17 cellular contexts compared by ENCODE assay signal in the genomic region with DNA sequence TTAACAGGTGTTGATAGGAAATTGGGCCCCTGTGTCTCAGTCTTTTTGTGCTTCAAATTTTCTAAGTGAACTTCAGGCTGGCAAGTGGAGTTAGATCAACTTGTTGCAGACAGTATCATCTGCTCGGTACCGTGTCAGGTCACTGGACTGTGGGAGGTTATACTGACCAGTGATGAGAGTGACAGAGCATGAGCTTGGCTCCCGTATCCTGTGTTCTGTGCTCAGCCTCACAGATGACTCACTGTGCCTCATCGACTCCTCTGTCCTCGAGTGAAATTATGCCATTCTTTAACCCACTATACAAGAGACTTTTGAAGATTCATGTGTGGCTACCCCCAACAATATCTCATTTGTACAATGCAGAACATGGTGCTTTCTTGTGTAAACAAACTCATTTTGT. TPM values are rescaled to one million over a fixed set of nuclear protein-coding genes. Genes with fewer than 3 reads are reported as not detected.
A peak's percentile ranks its signal among the peaks of the same experiment; 100 is the strongest.
DNase-seq lines count a peak whose midpoint lies in the region; ATAC-seq, FAIRE-seq and TF ChIP-seq lines count a peak whose summit lies in the region.
"Had no signal": no experiment of that assay in that cellular context is flagged by ENCODE, and none has a peak within 500 bp of the region (broad histone marks: within the 10 kb centered on the region; RNA-seq: fewer than 3 reads in every experiment).

No MANE protein-coding gene starts in this region.

- POLR2A ChIA-PET in CD4-positive, alpha-beta T cell (lab: Charles Lee): interaction anchor here (0.7 to 17.2 kb wide), 7 partner anchors 8 to 136 kb away, joined by 3 to 393 read pairs (median 10); a partner anchor contains a TSS
- POLR2A ChIA-PET in activated CD4-positive, alpha-beta memory T cell treated with anti-CD3 and anti-CD28 coated beads, Interleukin-2, amount 10 ng/mL, durations not matched to agents 7 days and 5 days (lab: Charles Lee): interaction anchor here (1.0 to 17.3 kb wide), 14 partner anchors 7 to 388 kb away, joined by 3 to 447 read pairs (median 4); a partner anchor contains a TSS

- no peaks in the 10 kb centered on the region for H3K9me3 Mint-ChIP-seq in CD4-positive, alpha-beta T cell
- H3K9me3 Mint-ChIP-seq in activated CD4-positive, alpha-beta memory T cell treated with anti-CD3 and anti-CD28 coated beads, Interleukin-2, amount 10 ng/mL, durations not matched to agents 7 days and 5 days: no peaks in the 10 kb centered on the region
- H3K9me3 Mint-ChIP-seq: brain had no signal

- no peaks in the 10 kb centered on the region for H3K27me3 Mint-ChIP-seq in CD4-positive, alpha-beta T cell
- no peaks in the 10 kb centered on the region for H3K27me3 Mint-ChIP-seq in activated CD4-positive, alpha-beta memory T cell treated with anti-CD3 and anti-CD28 coated beads, Interleukin-2, amount 10 ng/mL, durations not matched to agents 7 days and 5 days

- TF ChIP-seq POLR2A in H54 (IDR thresholded peaks at IDR 0.05; ENCODE audit: low read depth, low read length) (no peak), erythroblast (IDR thresholded peaks at IDR 0.05; ENCODE audit: low read length) (peak; percentile 31)

- H3K36me3 Mint-ChIP-seq in CD4-positive, alpha-beta T cell (ENCODE audit: low read depth): peaks cover 70% of the 10 kb centered on the region
- peaks cover 65% of the 10 kb centered on the region for H3K36me3 Mint-ChIP-seq in activated CD4-positive, alpha-beta memory T cell treated with anti-CD3 and anti-CD28 coated beads, Interleukin-2, amount 10 ng/mL, durations not matched to agents 7 days and 5 days (ENCODE audit: low read depth)
- H3K36me3 Mint-ChIP-seq: brain had no signal

- CTCF ChIA-PET in CD4-positive, alpha-beta T cell (lab: Charles Lee): interaction anchor here (0.7 to 1.4 kb wide), 3 partner anchors 9 to 33 kb away, joined by 3 to 7 read pairs (median 4); no protein-coding TSS in a partner anchor
- CTCF ChIA-PET in activated CD4-positive, alpha-beta memory T cell treated with anti-CD3 and anti-CD28 coated beads, Interleukin-2, amount 10 ng/mL, durations not matched to agents 7 days and 5 days (lab: Charles Lee): interaction anchor here (0.9 to 3.1 kb wide), 8 partner anchors 8 to 380 kb away, joined by 3 to 15 read pairs (median 6); no protein-coding TSS in a partner anchor

- H3K27ac ChIP-seq in CD4-positive, alpha-beta T cell (ENCODE audit: low read depth, low read length): peak overlapping the region; percentile 80
- H3K27ac ChIP-seq: neutrophil, WERI-Rb-1 had no signal

- H3K27me3 ChIP-seq in CD4-positive, alpha-beta T cell (ENCODE audit: control insufficient read depth, insufficient read depth, low read length): no peaks in the 10 kb centered on the region
- H3K27me3 ChIP-seq: neutrophil had no signal

- H3K9me3 ChIP-seq in CD4-positive, alpha-beta T cell (ENCODE audit: control insufficient read depth, low read length): no peaks in the 10 kb centered on the region
- H3K9me3 ChIP-seq: neutrophil had no signal

- peak in 3 of 10 experiments; percentile 24 to 38 (median 37) for DNase-seq in CD4-positive, alpha-beta T cell
- peak; percentile 8 for DNase-seq in H54 (ENCODE audit: insufficient read length, low spot score)
- peak; percentile 57 for DNase-seq in activated CD4-positive, alpha-beta memory T cell treated with anti-CD3 and anti-CD28 coated beads, Interleukin-2, amount 10 ng/mL, durations not matched to agents 7 days and 5 days
- DNase-seq in erythroblast (lab: John Stamatoyannopoulos, UW): peak; percentile 19
- DNase-seq in NCI-H2227 (lab: John Stamatoyannopoulos, UW; ENCODE audit: unreplicated experiment): no peak
- no peak for DNase-seq in HTR-8/SVneo (ENCODE audit: insufficient read length, low spot score)
- no peak for DNase-seq in NCI-H510A (lab: John Stamatoyannopoulos, UW)
- DNase-seq in Kasumi-1 (lab: John Stamatoyannopoulos, UW): no peak
- DNase-seq: NCI-H187, WERI-Rb-1 had no signal

- H3K27ac Mint-ChIP-seq in CD4-positive, alpha-beta T cell: no peak overlapping the region
- peak overlapping the region; percentile 85 for H3K27ac Mint-ChIP-seq in activated CD4-positive, alpha-beta memory T cell treated with anti-CD3 and anti-CD28 coated beads, Interleukin-2, amount 10 ng/mL, durations not matched to agents 7 days and 5 days
- H3K27ac Mint-ChIP-seq: brain had no signal

- peak overlapping the region; percentile 97 for H3K4me3 Mint-ChIP-seq in CD4-positive, alpha-beta T cell
- H3K4me3 Mint-ChIP-seq in activated CD4-positive, alpha-beta memory T cell treated with anti-CD3 and anti-CD28 coated beads, Interleukin-2, amount 10 ng/mL, durations not matched to agents 7 days and 5 days: peak overlapping the region; percentile 87
- H3K4me3 Mint-ChIP-seq: brain had no signal

- no peak for TF ChIP-seq CTCF in CD4-positive, alpha-beta T cell (IDR thresholded peaks at IDR 0.05)

- intact Hi-C loops in CD4-positive, alpha-beta T cell (cut with DNase I, micrococcal nuclease): loop anchor here (1.0 to 2.0 kb wide), 2 partner anchors 9 to 18 kb away; no protein-coding TSS in a partner anchor

- peaks cover 90% of the 10 kb centered on the region for H3K4me1 Mint-ChIP-seq in CD4-positive, alpha-beta T cell (ENCODE audit: low read depth)
- peaks cover 68% of the 10 kb centered on the region for H3K4me1 Mint-ChIP-seq in activated CD4-positive, alpha-beta memory T cell treated with anti-CD3 and anti-CD28 coated beads, Interleukin-2, amount 10 ng/mL, durations not matched to agents 7 days and 5 days

- peak; percentile 45 for ATAC-seq in CD4-positive, alpha-beta T cell (ENCODE audit: poor library complexity)

- FAIRE-seq in H54 (lab: Jason Lieb, UNC): peak; percentile 68
- FAIRE-seq in HTR-8/SVneo (lab: Jason Lieb, UNC): no peak
- FAIRE-seq: GM12892 had no signal

RNA-seq across cellular contexts. Expression of a gene that starts 7.9 kb away (rescaled TPM):
- total RNA-seq in CD4-positive, alpha-beta T cell: 10 to 100 TPM; 65.3 to 75.6 TPM
- total RNA-seq in activated CD4-positive, alpha-beta memory T cell treated with anti-CD3 and anti-CD28 coated beads, Interleukin-2, amount 10 ng/mL, durations not matched to agents 7 days and 5 days: 100 to 1,000 TPM; 108 to 111 TPM
- total RNA-seq: fibroblast of lung, HT-29, kidney epithelial cell had no signal

RNA-seq across cellular contexts. Expression of a gene that starts 15.2 kb away (rescaled TPM):
- under 1 TPM in 1 of 2 experiments, not detected in 1; 0.47 TPM for total RNA-seq in CD4-positive, alpha-beta T cell
- under 1 TPM in 1 of 2 experiments, not detected in 1; 0.13 TPM for total RNA-seq in activated CD4-positive, alpha-beta memory T cell treated with anti-CD3 and anti-CD28 coated beads, Interleukin-2, amount 10 ng/mL, durations not matched to agents 7 days and 5 days
- total RNA-seq: fibroblast of lung, HT-29, kidney epithelial cell had no signal

RNA-seq across cellular contexts. Expression of a gene that starts 51.5 kb away (rescaled TPM):
- total RNA-seq in CD4-positive, alpha-beta T cell: 1 to 10 TPM; 5.7 to 6.5 TPM
- total RNA-seq in activated CD4-positive, alpha-beta memory T cell treated with anti-CD3 and anti-CD28 coated beads, Interleukin-2, amount 10 ng/mL, durations not matched to agents 7 days and 5 days: 1 to 10 TPM; 3.7 to 4.3 TPM
- total RNA-seq: fibroblast of lung, HT-29, kidney epithelial cell, subcutaneous adipose tissue had no signal

Comparison
In these comparisons a context has a peak if more than half of its experiments do, and no peak if none do; other contexts are left out.
1. DNase-seq: peak in H54 (single experiment), activated CD4-positive, alpha-beta memory T cell treated with anti-CD3 and anti-CD28 coated beads, Interleukin-2, amount 10 ng/mL, durations not matched to agents 7 days and 5 days (single experiment) and erythroblast (2 of 2); none in NCI-H2227 (single experiment), HTR-8/SVneo (single experiment), NCI-H510A (single experiment) and Kasumi-1 (0 of 2).